In the genomic region with DNA sequence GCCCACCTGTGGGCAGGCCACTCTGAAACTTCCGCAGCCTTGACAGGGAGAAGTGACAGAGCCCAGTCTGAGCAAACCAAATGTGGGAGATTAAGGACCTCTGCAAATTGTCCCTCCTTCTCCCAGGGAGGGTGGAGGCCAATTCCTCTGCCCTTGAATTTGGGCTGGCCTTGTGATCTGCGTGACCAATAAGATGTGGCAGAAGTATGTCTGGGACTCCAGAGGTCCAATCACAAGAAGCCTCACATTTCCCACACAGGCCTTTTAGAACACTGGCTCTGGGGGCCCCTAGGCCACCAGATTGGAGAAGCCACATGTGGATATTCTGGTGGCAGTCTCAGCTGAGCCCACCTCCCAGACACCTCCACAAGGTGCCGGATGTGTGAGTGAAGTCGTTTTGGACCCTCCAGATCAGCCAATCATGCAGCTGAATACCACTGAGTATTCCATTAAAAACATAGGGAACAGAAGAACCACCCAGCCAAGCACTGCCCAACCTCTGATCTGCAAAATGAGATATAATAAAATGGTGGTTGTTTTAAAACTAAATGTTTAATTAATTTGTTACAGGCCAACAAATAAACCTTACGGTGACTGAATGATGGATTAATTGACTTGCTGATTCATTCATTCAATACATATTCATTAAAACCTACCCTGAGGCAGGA, we compare ENCODE assay signal across 26 cellular contexts.
"Had no signal": no experiment of that assay in that cellular context is flagged by ENCODE, and none has a peak within 500 bp of the region (broad histone marks: within the 10 kb centered on the region; RNA-seq: fewer than 3 reads in every experiment).

No MANE protein-coding gene starts in this region.

- H3K4me2 ChIP-seq: PC-9 had no signal

- ATAC-seq: activated CD8-positive, alpha-beta memory T cell treated with anti-CD3 and anti-CD28 coated beads, Interleukin-2, amount 10 ng/mL, durations not matched to agents 7 days and 5 days; activated naive CD4-positive, alpha-beta T cell treated with anti-CD3 and anti-CD28 coated beads, Interleukin-2, amount 50 U/mL, for 72 hours; activated naive CD8-positive, alpha-beta T cell treated with anti-CD3 and anti-CD28 coated beads, Interleukin-2, amount 50 U/mL, for 24 hours; T-helper 17 cell; WTC11 had no signal

- H2AFZ ChIP-seq: PC-9 had no signal

- H3K4me3 ChIP-seq: PC-9 had no signal

- DNase-seq: activated CD4-positive, alpha-beta T cell treated with anti-CD3 and anti-CD28 coated beads, Interleukin-2, amount 10 ng/mL, durations not matched to agents 24 days and 14 days; activated CD4-positive, alpha-beta T cell treated with anti-CD3 and anti-CD28 coated beads, Interleukin-2, amount 50 U/mL, for 48 hours; activated CD4-positive, CD25-positive, alpha-beta regulatory T cell treated with anti-CD3 and anti-CD28 coated beads, Interleukin-2, amount 50 U/mL, for 72 hours; activated CD8-positive, alpha-beta memory T cell treated with anti-CD3 and anti-CD28 coated beads, Interleukin-2, amount 10 ng/mL, durations not matched to agents 7 days and 5 days; activated effector memory CD4-positive, alpha-beta T cell treated with Interleukin-2 at 50 U/mL for 16 hours; activated naive CD4-positive, alpha-beta T cell treated with Interleukin-2 at 50 U/mL for 16 hours; activated naive CD8-positive, alpha-beta T cell treated with anti-CD3 and anti-CD28 coated beads, Interleukin-2, amount 50 U/mL, for 24 hours; activated T-cell treated with anti-CD3 and anti-CD28 coated beads, Interleukin-2, amount 50 U/mL, for 24 hours; amniotic stem cell; cerebellar nuclear complex; Karpas-422; MM.1S; NCI-H1105 treated with DMSO at 0.1 percent for 48 hours; NCI-H1436 treated with DMSO at 0.1 percent for 48 hours; NCI-H187; NCI-H2081; NCI-H510A treated with DMSO at 0.1 percent for 48 hours; NCI-H69; PC-9; SIG-M5; T-helper 17 cell; T-helper 9 cell had no signal

- H3K36me3 Mint-ChIP-seq: activated CD8-positive, alpha-beta memory T cell treated with anti-CD3 and anti-CD28 coated beads, Interleukin-2, amount 10 ng/mL, durations not matched to agents 7 days and 5 days; activated naive CD4-positive, alpha-beta T cell treated with anti-CD3 and anti-CD28 coated beads, Interleukin-2, amount 50 U/mL, for 72 hours; brain had no signal

- H3K27ac ChIP-seq: PC-9 had no signal

- H3K27ac Mint-ChIP-seq: activated CD4-positive, alpha-beta T cell treated with anti-CD3 and anti-CD28 coated beads, Interleukin-2, amount 10 ng/mL, durations not matched to agents 24 days and 14 days; activated CD8-positive, alpha-beta memory T cell treated with anti-CD3 and anti-CD28 coated beads, Interleukin-2, amount 10 ng/mL, durations not matched to agents 7 days and 5 days; activated naive CD4-positive, alpha-beta T cell treated with anti-CD3 and anti-CD28 coated beads, Interleukin-2, amount 50 U/mL, for 72 hours; activated naive CD8-positive, alpha-beta T cell treated with anti-CD3 and anti-CD28 coated beads, Interleukin-2, amount 50 U/mL, for 24 hours; activated T-cell treated with anti-CD3 and anti-CD28 coated beads, Interleukin-2, amount 50 U/mL, for 24 hours; activated T-helper 1 cell treated with anti-CD3 and anti-CD28 coated beads, Interleukin-12 subunit alpha, Interleukin-12 subunit beta, Interleukin-2, Interleukin-4 antibody, amounts not matched to agents 30 ng/mL and 10 ng/mL and 1 ng/mL, durations not matched to agents 14 hours and 24 hours and 36 hours; T-helper 17 cell; WTC11 had no signal

- H3K4me3 Mint-ChIP-seq: activated CD4-positive, alpha-beta T cell treated with anti-CD3 and anti-CD28 coated beads, Interleukin-2, amount 10 ng/mL, durations not matched to agents 24 days and 14 days; activated CD8-positive, alpha-beta memory T cell treated with anti-CD3 and anti-CD28 coated beads, Interleukin-2, amount 10 ng/mL, durations not matched to agents 7 days and 5 days; activated naive CD8-positive, alpha-beta T cell treated with anti-CD3 and anti-CD28 coated beads, Interleukin-2, amount 50 U/mL, for 24 hours; activated T-cell treated with anti-CD3 and anti-CD28 coated beads, Interleukin-2, amount 50 U/mL, for 24 hours; activated T-helper 1 cell treated with anti-CD3 and anti-CD28 coated beads, Interleukin-12 subunit alpha, Interleukin-12 subunit beta, Interleukin-2, Interleukin-4 antibody, amounts not matched to agents 30 ng/mL and 10 ng/mL and 1 ng/mL, durations not matched to agents 14 hours and 24 hours and 36 hours; brain; T-helper 17 cell; WTC11 had no signal

- H3K9me3 Mint-ChIP-seq: activated CD4-positive, alpha-beta T cell treated with anti-CD3 and anti-CD28 coated beads, Interleukin-2, amount 10 ng/mL, durations not matched to agents 24 days and 14 days; activated naive CD4-positive, alpha-beta T cell treated with anti-CD3 and anti-CD28 coated beads, Interleukin-2, amount 50 U/mL, for 72 hours; activated naive CD8-positive, alpha-beta T cell treated with anti-CD3 and anti-CD28 coated beads, Interleukin-2, amount 50 U/mL, for 24 hours; activated T-cell treated with anti-CD3 and anti-CD28 coated beads, Interleukin-2, amount 50 U/mL, for 24 hours; activated T-helper 1 cell treated with anti-CD3 and anti-CD28 coated beads, Interleukin-12 subunit alpha, Interleukin-12 subunit beta, Interleukin-2, Interleukin-4 antibody, amounts not matched to agents 30 ng/mL and 10 ng/mL and 1 ng/mL, durations not matched to agents 14 hours and 24 hours and 36 hours had no signal

- H3K4me1 Mint-ChIP-seq: activated CD4-positive, alpha-beta T cell treated with anti-CD3 and anti-CD28 coated beads, Interleukin-2, amount 10 ng/mL, durations not matched to agents 24 days and 14 days; activated CD8-positive, alpha-beta memory T cell treated with anti-CD3 and anti-CD28 coated beads, Interleukin-2, amount 10 ng/mL, durations not matched to agents 7 days and 5 days; activated naive CD8-positive, alpha-beta T cell treated with anti-CD3 and anti-CD28 coated beads, Interleukin-2, amount 50 U/mL, for 24 hours; brain; T-helper 17 cell had no signal
